20 cellular contexts compared by ENCODE assay signal in genomic region chrX:49242545-49243066, GRCh38. TPM values are rescaled to one million over a fixed set of nuclear protein-coding genes. Genes with fewer than 3 reads are reported as not detected.
DNase-seq lines count a peak whose midpoint lies in the region; ATAC-seq, FAIRE-seq and TF ChIP-seq lines count a peak whose summit lies in the region.
"Had no signal": no experiment of that assay in that cellular context is flagged by ENCODE, and none has a peak within 500 bp of the region (broad histone marks: within the 10 kb centered on the region; RNA-seq: fewer than 3 reads in every experiment).

No MANE protein-coding gene starts in this region.

- H3K27ac Mint-ChIP-seq in glutamatergic neuron (ENCODE audit: unreplicated experiment) (no peak overlapping the region), T-helper 17 cell (no peak overlapping the region)
- H3K27ac Mint-ChIP-seq: GM23338 had no signal

- no peak overlapping the region for H3K9ac ChIP-seq in endothelial cell of umbilical vein (replicated peaks; ENCODE audit: extremely low read depth, insufficient read depth, low read length)
- H3K9ac ChIP-seq: SK-N-SH had no signal

- no peaks in the 10 kb centered on the region for H3K27me3 ChIP-seq in endothelial cell of umbilical vein (ENCODE audit: control insufficient read depth in 2 of 2, insufficient read depth in 2 of 2, low read length in 2 of 2)

- DNase-seq in A172 (ENCODE audit: low spot score) (peak; percentile 30), H54 (ENCODE audit: insufficient read length, low spot score) (peak; percentile 30), RPMI7951 (ENCODE audit: low read depth) (peak; percentile 30), endothelial cell of umbilical vein (ENCODE audit: low read depth, low spot score) (no peak), glutamatergic neuron (no peak), NCI-H1436 treated with DMSO at 0.1 percent for 48 hours (lab: John Stamatoyannopoulos, UW) (no peak), T-helper 17 cell (no peak)
- DNase-seq: Caco-2, DMS53, GDM1, Karpas-422, NCI-H2107, NCI-H226, NCI-H69, Right ventricle myocardium superior, SK-N-SH had no signal

- H3K27me3 Mint-ChIP-seq in glutamatergic neuron (ENCODE audit: unreplicated experiment) = peaks cover 1% of the 10 kb centered on the region
- H3K27me3 Mint-ChIP-seq in T-helper 17 cell = no peaks in the 10 kb centered on the region

- no peak for FAIRE-seq in H54 (lab: Jason Lieb, UNC)
- peak; percentile 21 for FAIRE-seq in endothelial cell of umbilical vein (lab: Jason Lieb, UNC)
- FAIRE-seq: HepG2 had no signal

- intact Hi-C loops in endothelial cell of umbilical vein (cut with micrococcal nuclease) = no loop called here

- H3K4me3 Mint-ChIP-seq in glutamatergic neuron (ENCODE audit: unreplicated experiment) (no peak overlapping the region), T-helper 17 cell (no peak overlapping the region)
- H3K4me3 Mint-ChIP-seq: GM23338 had no signal

- H4K20me1 ChIP-seq in endothelial cell of umbilical vein (replicated peaks; ENCODE audit: control insufficient read depth, extremely low read depth, insufficient read depth, low read length) = no peaks in the 10 kb centered on the region

- no peaks in the 10 kb centered on the region for H3K79me2 ChIP-seq in endothelial cell of umbilical vein (ENCODE audit: control insufficient read depth, insufficient read depth, low read length)

- H3K27ac ChIP-seq in endothelial cell of umbilical vein (ENCODE audit: insufficient read depth, low read depth, low read length) = no peak overlapping the region

- no peaks in the 10 kb centered on the region for H3K9me1 ChIP-seq in endothelial cell of umbilical vein (replicated peaks; ENCODE audit: control insufficient read depth, extremely low read depth, insufficient read depth, low read length)

- no peak for ATAC-seq in GM19397 (IDR thresholded peaks at IDR 0.05; ENCODE audit: unreplicated experiment)
- no peak for ATAC-seq in T-helper 17 cell
- ATAC-seq: GM23338, HepG2 had no signal

- no peak overlapping the region for H3K4me2 ChIP-seq in endothelial cell of umbilical vein (ENCODE audit: insufficient read depth, low read length)
- H3K4me2 ChIP-seq: GM23338, SK-N-SH had no signal

- H3K36me3 Mint-ChIP-seq in glutamatergic neuron (ENCODE audit: unreplicated experiment) = no peaks in the 10 kb centered on the region
- H3K36me3 Mint-ChIP-seq in T-helper 17 cell (ENCODE audit: low read depth) = peaks cover 12% of the 10 kb centered on the region

- H3K4me1 Mint-ChIP-seq in glutamatergic neuron (ENCODE audit: low read depth, unreplicated experiment) (no peaks in the 10 kb centered on the region), T-helper 17 cell (peaks cover 10% of the 10 kb centered on the region)
- H3K4me1 Mint-ChIP-seq: GM23338 had no signal

- TF ChIP-seq POLR2A in H54 (IDR thresholded peaks at IDR 0.05; ENCODE audit: low read depth, low read length) (no peak), endothelial cell of umbilical vein (IDR thresholded peaks at IDR 0.05; ENCODE audit: low read depth, low read length) (no peak)

- BruUV-seq in endothelial cell of umbilical vein (replicated peaks; lab: Mats Ljungman, UMichigan) = no TSS peak

- dilution Hi-C loops in endothelial cell of umbilical vein (cut with MboI; ENCODE audit: extremely low pct_ligation_motif_present, low sequenced_read_pairs) = no loop called here

- H3K4me3 ChIP-seq in endothelial cell of umbilical vein (replicated peaks in 1 of 3; ENCODE audit: insufficient read depth in 1 of 3, low read depth in 1 of 3, low read length in 3 of 3) = no peak overlapping the region
- H3K4me3 ChIP-seq: GM23338 had no signal

- H3K9me3 ChIP-seq in endothelial cell of umbilical vein (replicated peaks; ENCODE audit: control insufficient read depth, insufficient read depth, low read length) = no peaks in the 10 kb centered on the region
- no peaks in the 10 kb centered on the region for H3K9me3 ChIP-seq in T-helper 17 cell (ENCODE audit: control insufficient read depth, low read length, poor library complexity, severe bottlenecking)
- H3K9me3 ChIP-seq: Caco-2, SK-N-SH had no signal

- H2AFZ ChIP-seq in endothelial cell of umbilical vein (ENCODE audit: low read depth, low read length) = no peak overlapping the region
- H2AFZ ChIP-seq: GM23338 had no signal

- H3K9me3 Mint-ChIP-seq in glutamatergic neuron (ENCODE audit: unreplicated experiment) = no peaks in the 10 kb centered on the region
- H3K9me3 Mint-ChIP-seq: GM23338 had no signal

- CTCF ChIA-PET in endothelial cell of umbilical vein (lab: Charles Lee) = no interaction called here

- POLR2A ChIA-PET in endothelial cell of umbilical vein (lab: Charles Lee) = no interaction called here

- peaks cover 0 to 4% of the 10 kb centered on the region in 2 experiments for H3K36me3 ChIP-seq in endothelial cell of umbilical vein (ENCODE audit: control insufficient read depth in 2 of 2, extremely low read depth in 1 of 2, insufficient read depth in 2 of 2, low read length in 2 of 2)

- H3K4me1 ChIP-seq in endothelial cell of umbilical vein (ENCODE audit: control insufficient read depth, extremely low read depth, insufficient read depth, low read length) = peaks cover 3% of the 10 kb centered on the region
- H3K4me1 ChIP-seq: Caco-2 had no signal

- TF ChIP-seq CTCF in endothelial cell of umbilical vein (IDR thresholded peaks at IDR 0.05; ENCODE audit: extremely low read depth in 1 of 2, insufficient read depth in 1 of 2, low read depth in 1 of 2, low read length in 2 of 2) (no peak), glutamatergic neuron (IDR thresholded peaks at IDR 0.05; ENCODE audit: partially characterized antibody, unreplicated experiment) (no peak)

RNA-seq across cellular contexts. Expression of gene CCDC22, which starts 7.3 kb away (rescaled TPM):
- 15.0 and 16.8 TPM in 2 replicates for total RNA-seq in A172 (2014; rRNA removed; shearing (Covaris generic))
- 22.7 and 29.4 TPM in 2 replicates for total RNA-seq in RPMI7951 (2014; rRNA removed; shearing (Covaris generic))
- total RNA-seq in endothelial cell of umbilical vein (13.2 and 14.8 TPM in 2 replicates), glutamatergic neuron (ENCODE audit: unreplicated experiment) (15.0 TPM), T-helper 17 cell (10 to 100 TPM; 18.2 to 22.8 TPM)
- polyA plus RNA-seq in endothelial cell of umbilical vein = 19.2 and 21.5 TPM in 2 replicates
- polyA plus RNA-seq in endothelial cell of umbilical vein (2011; cell fraction: cytosol; rRNA removed) = 10.2 and 12.1 TPM in 2 replicates
- 15.0 and 17.3 TPM in 2 replicates for polyA plus RNA-seq in endothelial cell of umbilical vein (2011; cell fraction: nucleus; rRNA removed)
- 11.7 and 14.1 TPM in 2 replicates for polyA plus RNA-seq in endothelial cell of umbilical vein (2012)
- polyA minus RNA-seq in endothelial cell of umbilical vein = 11.2 and 16.8 TPM in 2 replicates
- 15.4 TPM for polyA minus RNA-seq in endothelial cell of umbilical vein (2011; cell fraction: cytosol; rRNA and poly(A)+ RNA removed)
- 3.1 and 5.8 TPM in 2 replicates for polyA minus RNA-seq in endothelial cell of umbilical vein (2011; cell fraction: nucleus; rRNA and poly(A)+ RNA removed)

RNA-seq across cellular contexts. Expression of gene CACNA1F, which starts 9.5 kb away (rescaled TPM):
- total RNA-seq in A172 (2014; rRNA removed; shearing (Covaris generic)) = not detected in 2 replicates
- total RNA-seq in RPMI7951 (2014; rRNA removed; shearing (Covaris generic)) = not detected in 2 replicates
- total RNA-seq in endothelial cell of umbilical vein (not detected in 2 replicates), glutamatergic neuron (ENCODE audit: unreplicated experiment) (0.47 TPM), T-helper 17 cell (under 1 TPM; 0.47 to 0.67 TPM)
- polyA plus RNA-seq in endothelial cell of umbilical vein = not detected in 2 replicates
- polyA plus RNA-seq in endothelial cell of umbilical vein (2011; cell fraction: cytosol; rRNA removed) = not detected in 2 replicates
- not detected in 2 replicates for polyA plus RNA-seq in endothelial cell of umbilical vein (2011; cell fraction: nucleus; rRNA removed)
- not detected in 2 replicates for polyA plus RNA-seq in endothelial cell of umbilical vein (2012)
- polyA minus RNA-seq in endothelial cell of umbilical vein = not detected in 2 replicates
- not detected for polyA minus RNA-seq in endothelial cell of umbilical vein (2011; cell fraction: cytosol; rRNA and poly(A)+ RNA removed)
- polyA minus RNA-seq in endothelial cell of umbilical vein (2011; cell fraction: nucleus; rRNA and poly(A)+ RNA removed) = not detected in 2 replicates
- total RNA-seq: A673, HepG2 had no signal
- polyA plus RNA-seq: SK-N-SH had no signal

RNA-seq across cellular contexts. Expression of gene FOXP3, which starts 21.9 kb away (rescaled TPM):
- not detected in 2 replicates for total RNA-seq in A172 (2014; rRNA removed; shearing (Covaris generic))
- not detected in 2 replicates for total RNA-seq in RPMI7951 (2014; rRNA removed; shearing (Covaris generic))
- total RNA-seq in endothelial cell of umbilical vein (not detected in 2 replicates), glutamatergic neuron (ENCODE audit: unreplicated experiment) (0.78 TPM), T-helper 17 cell (10 to 100 TPM; 16.1 to 19.1 TPM)
- polyA plus RNA-seq in endothelial cell of umbilical vein = 0.06 and 0.08 TPM in 2 replicates
- 0.03 and 0.08 TPM in 2 replicates for polyA plus RNA-seq in endothelial cell of umbilical vein (2011; cell fraction: cytosol; rRNA removed)
- not detected in 2 replicates for polyA plus RNA-seq in endothelial cell of umbilical vein (2011; cell fraction: nucleus; rRNA removed)
- polyA plus RNA-seq in endothelial cell of umbilical vein (2012) = 0.14 and 0.19 TPM in 2 replicates
- not detected in 2 replicates for polyA minus RNA-seq in endothelial cell of umbilical vein
- not detected for polyA minus RNA-seq in endothelial cell of umbilical vein (2011; cell fraction: cytosol; rRNA and poly(A)+ RNA removed)
- not detected in 2 replicates for polyA minus RNA-seq in endothelial cell of umbilical vein (2011; cell fraction: nucleus; rRNA and poly(A)+ RNA removed)
- total RNA-seq: A673, HepG2, Right ventricle myocardium superior had no signal

RNA-seq across cellular contexts. Expression of gene PPP1R3F, which starts 27.0 kb away (rescaled TPM):
- 8.0 and 11.1 TPM in 2 replicates for total RNA-seq in A172 (2014; rRNA removed; shearing (Covaris generic))
- 2.3 and 2.9 TPM in 2 replicates for total RNA-seq in RPMI7951 (2014; rRNA removed; shearing (Covaris generic))
- total RNA-seq in endothelial cell of umbilical vein (2.1 and 2.5 TPM in 2 replicates), glutamatergic neuron (ENCODE audit: unreplicated experiment) (16.1 TPM), T-helper 17 cell (10 to 100 TPM in 1 of 2 donors, 1 to 10 TPM in 1; 8.3 to 10.8 TPM)
- polyA plus RNA-seq in endothelial cell of umbilical vein = 1.5 and 1.6 TPM in 2 replicates
- polyA plus RNA-seq in endothelial cell of umbilical vein (2011; cell fraction: cytosol; rRNA removed) = 1.6 and 1.8 TPM in 2 replicates
- polyA plus RNA-seq in endothelial cell of umbilical vein (2011; cell fraction: nucleus; rRNA removed) = 2.2 and 3.0 TPM in 2 replicates
- 1.1 and 1.7 TPM in 2 replicates for polyA plus RNA-seq in endothelial cell of umbilical vein (2012)
- 0.70 and 1.6 TPM in 2 replicates for polyA minus RNA-seq in endothelial cell of umbilical vein
- 0.92 TPM for polyA minus RNA-seq in endothelial cell of umbilical vein (2011; cell fraction: cytosol; rRNA and poly(A)+ RNA removed)
- polyA minus RNA-seq in endothelial cell of umbilical vein (2011; cell fraction: nucleus; rRNA and poly(A)+ RNA removed) = 1.4 and 1.6 TPM in 2 replicates

RNA-seq across cellular contexts. Expression of gene SYP, which starts 42.6 kb away (rescaled TPM):
- total RNA-seq in A172 (2014; rRNA removed; shearing (Covaris generic)) = 0.05 and 0.48 TPM in 2 replicates
- total RNA-seq in RPMI7951 (2014; rRNA removed; shearing (Covaris generic)) = 0.36 and 0.59 TPM in 2 replicates
- total RNA-seq in endothelial cell of umbilical vein = 0.46 and 0.77 TPM in 2 replicates
- polyA plus RNA-seq in endothelial cell of umbilical vein = 0.11 and 0.21 TPM in 2 replicates
- 0.14 and 0.17 TPM in 2 replicates for polyA plus RNA-seq in endothelial cell of umbilical vein (2011; cell fraction: cytosol; rRNA removed)
- 0.15 and 0.16 TPM in 2 replicates for polyA plus RNA-seq in endothelial cell of umbilical vein (2011; cell fraction: nucleus; rRNA removed)
- polyA plus RNA-seq in endothelial cell of umbilical vein (2012) = 0.11 and 0.15 TPM in 2 replicates
- 0.32 TPM in 1 of 2 replicates, not detected in the other for polyA minus RNA-seq in endothelial cell of umbilical vein
- polyA minus RNA-seq in endothelial cell of umbilical vein (2011; cell fraction: cytosol; rRNA and poly(A)+ RNA removed) = 0.72 TPM
- 0.19 TPM in 1 of 2 replicates, not detected in the other for polyA minus RNA-seq in endothelial cell of umbilical vein (2011; cell fraction: nucleus; rRNA and poly(A)+ RNA removed)
- total RNA-seq in glutamatergic neuron (ENCODE audit: unreplicated experiment) = 291 TPM
- total RNA-seq in T-helper 17 cell = under 1 TPM; 0.30 to 0.60 TPM

Comparison
In these comparisons a context has a peak if more than half of its experiments do, and no peak if none do; other contexts are left out.
1. DNase-seq: peak in A172 (single experiment), H54 (single experiment) and RPMI7951 (single experiment); none in endothelial cell of umbilical vein (single experiment), glutamatergic neuron (single experiment), NCI-H1436 treated with DMSO at 0.1 percent for 48 hours (single experiment) and T-helper 17 cell (0 of 3).